19 cellular contexts compared by ENCODE assay signal in the genomic region with DNA sequence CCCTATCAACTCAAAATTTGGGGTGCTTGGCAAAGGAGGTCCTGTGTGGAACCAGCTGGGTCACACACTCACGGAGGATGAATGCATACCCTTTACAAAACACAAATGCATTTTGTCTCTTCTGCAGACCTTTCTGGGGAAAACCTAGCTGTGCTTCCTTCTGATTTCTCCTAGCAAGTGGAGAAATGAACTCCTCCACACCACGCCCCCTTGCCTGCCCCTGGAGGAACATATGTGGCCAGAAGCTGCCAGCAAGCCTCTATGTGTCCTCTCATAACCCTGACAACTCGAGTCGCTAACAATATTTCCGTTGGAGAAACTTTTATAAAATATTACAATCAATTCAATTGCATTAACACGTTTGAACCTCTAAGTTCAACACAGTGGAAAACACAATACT.
DNase-seq lines count a peak whose midpoint lies in the region; ATAC-seq and TF ChIP-seq lines count a peak whose summit lies in the region.
"Had no signal": no experiment of that assay in that cellular context is flagged by ENCODE, and none has a peak within 500 bp of the region (broad histone marks: within the 10 kb centered on the region; RNA-seq: fewer than 3 reads in every experiment).

No MANE protein-coding gene starts in this region.

- no peaks in the 10 kb centered on the region for H3K9me1 ChIP-seq in IMR-90 (ENCODE audit: insufficient read depth, low read length)

- H3K36me3 ChIP-seq in IMR-90 (ENCODE audit: control insufficient read depth, insufficient read depth, low read length) (no peaks in the 10 kb centered on the region), endodermal cell (ENCODE audit: control insufficient read depth, insufficient read depth, low read length) (no peaks in the 10 kb centered on the region), mammary epithelial cell (ENCODE audit: insufficient read depth, low read length) (no peaks in the 10 kb centered on the region), suprapubic skin (no peaks in the 10 kb centered on the region)

- no peaks in the 10 kb centered on the region for H4K20me1 ChIP-seq in IMR-90 (ENCODE audit: insufficient read depth, low read length)
- no peaks in the 10 kb centered on the region for H4K20me1 ChIP-seq in mammary epithelial cell (ENCODE audit: insufficient read depth, low read length)

- intact Hi-C loops in IMR-90 (cut with micrococcal nuclease) = no loop called here
- intact Hi-C loops in mammary epithelial cell (cut with micrococcal nuclease) = no loop called here

- H3K14ac ChIP-seq in IMR-90 (replicated peaks; ENCODE audit: low read depth, low read length) = no peak overlapping the region

- no peak for TF ChIP-seq CTCF in IMR-90 (conservative IDR thresholded peaks at IDR 0.05; ENCODE audit: low read depth, low read length)
- TF ChIP-seq CTCF in endodermal cell (conservative IDR thresholded peaks at IDR 0.05) = no peak
- no peak for TF ChIP-seq CTCF in mammary epithelial cell (conservative IDR thresholded peaks at IDR 0.05 in 1 of 2, IDR thresholded peaks at IDR 0.05 in 1 of 2; ENCODE audit: extremely low read depth in 1 of 2, insufficient read depth in 1 of 2, low read depth in 1 of 2, low read length in 2 of 2)
- no peak for TF ChIP-seq CTCF in suprapubic skin (IDR thresholded peaks at IDR 0.05)

- H3K27ac ChIP-seq in IMR-90 (ENCODE audit: insufficient read depth, low read length) (no peak overlapping the region), endodermal cell (ENCODE audit: low read depth, low read length) (no peak overlapping the region), mammary epithelial cell (ENCODE audit: insufficient read depth, low read depth, low read length) (no peak overlapping the region), suprapubic skin (no peak overlapping the region)
- H3K27ac ChIP-seq: RWPE1 had no signal

- no peaks in the 10 kb centered on the region for H3K4me1 ChIP-seq in IMR-90 (ENCODE audit: control insufficient read depth, insufficient read depth, low read length)
- H3K4me1 ChIP-seq in endodermal cell (ENCODE audit: control insufficient read depth, insufficient read depth, low read length) = no peaks in the 10 kb centered on the region
- no peaks in the 10 kb centered on the region for H3K4me1 ChIP-seq in mammary epithelial cell (ENCODE audit: insufficient read depth, low read length)
- no peaks in the 10 kb centered on the region for H3K4me1 ChIP-seq in suprapubic skin

- WGBS in IMR-90 (ENCODE audit: extremely low coverage in 2 of 2, insufficient read length in 1 of 2), 2 experiments = no CpG with 5 or more reads among the region's 6 CpGs
- WGBS in endodermal cell (ENCODE audit: insufficient coverage in 1 of 2, insufficient read length in 1 of 2), 2 experiments = 82 to 86% methylated on average over 4 to 6 of the region's 6 CpGs
- 35% methylated on average over 6 of the region's 6 CpGs for WGBS in mammary epithelial cell (ENCODE audit: low coverage, missing lambda C conversion rate)
- WGBS in suprapubic skin = 51% methylated on average over 6 of the region's 6 CpGs

- H3K27me3 ChIP-seq in IMR-90 (ENCODE audit: control insufficient read depth, insufficient read depth, low read length) (peaks cover 19% of the 10 kb centered on the region), endodermal cell (ENCODE audit: control insufficient read depth, insufficient read depth, low read length, poor library complexity, severe bottlenecking) (peaks cover 61% of the 10 kb centered on the region), mammary epithelial cell (ENCODE audit: insufficient read depth, low read length) (peaks cover 6% of the 10 kb centered on the region), suprapubic skin (peaks cover 53% of the 10 kb centered on the region)

- H4K91ac ChIP-seq in IMR-90 (ENCODE audit: insufficient read depth, low read depth, low read length) = no peak overlapping the region

- no peaks in the 10 kb centered on the region for H3K9me3 ChIP-seq in IMR-90 (ENCODE audit: control insufficient read depth, insufficient read depth, low read length)
- peaks cover 16% of the 10 kb centered on the region for H3K9me3 ChIP-seq in endodermal cell (ENCODE audit: control insufficient read depth, low read length)
- H3K9me3 ChIP-seq in mammary epithelial cell (replicated peaks; ENCODE audit: insufficient read depth, low read length) = no peaks in the 10 kb centered on the region
- H3K9me3 ChIP-seq in suprapubic skin = peaks cover 10% of the 10 kb centered on the region

- H3K36me3 Mint-ChIP-seq in endodermal cell (ENCODE audit: low read depth) = no peaks in the 10 kb centered on the region
- H3K36me3 Mint-ChIP-seq: CD14-positive monocyte, IgD-negative memory B cell had no signal

- H2AFZ ChIP-seq in IMR-90 (replicated peaks; ENCODE audit: low read length, poor library complexity) (peak overlapping the region; percentile 10), mammary epithelial cell (ENCODE audit: low read depth, low read length) (no peak overlapping the region)

- no peak overlapping the region for H4K5ac ChIP-seq in IMR-90 (ENCODE audit: low read depth, low read length)

- H3K27me3 Mint-ChIP-seq in endodermal cell (ENCODE audit: insufficient read depth) = peaks cover 63% of the 10 kb centered on the region

- CTCF ChIA-PET in IMR-90 (lab: Yijun Ruan, JAX) (interaction anchor here (0.6 kb wide), 1 partner anchor 11 kb away, joined by 5 read pairs; no protein-coding TSS in a partner anchor), mammary epithelial cell (lab: Charles Lee; ENCODE audit: low non-redundant PET) (no interaction called here)

- H2BK20ac ChIP-seq in IMR-90 (ENCODE audit: low read depth, low read length) = no peak overlapping the region

- H2BK15ac ChIP-seq in IMR-90 (ENCODE audit: low read depth, low read length) = no peak overlapping the region

- no peak overlapping the region for H2BK5ac ChIP-seq in IMR-90 (ENCODE audit: low read depth, low read length, poor library complexity, severe bottlenecking)

- no peak for TF ChIP-seq RAD21 in IMR-90 (IDR thresholded peaks at IDR 0.05; ENCODE audit: low read length)

- no peak for TF ChIP-seq POLR2A in IMR-90 (IDR thresholded peaks at IDR 0.05; ENCODE audit: low read depth, low read length)
- TF ChIP-seq POLR2A in suprapubic skin (IDR thresholded peaks at IDR 0.05) = no peak

- no peak overlapping the region for H2AK5ac ChIP-seq in IMR-90 (ENCODE audit: low read depth, low read length)

- POLR2A ChIA-PET in IMR-90 (lab: Charles Lee; ENCODE audit: unreplicated experiment) = no interaction called here

- H3K4me3 Mint-ChIP-seq in endodermal cell = no peak overlapping the region
- H3K4me3 Mint-ChIP-seq: CD14-positive monocyte had no signal

- ATAC-seq in IMR-90 (ENCODE audit: low read depth) = no peak
- ATAC-seq: GM12878, SK-N-SH treated with all-trans-retinoic acid at 6 μM for 48 hours had no signal

- no peak overlapping the region for H2AK9ac ChIP-seq in IMR-90 (replicated peaks; ENCODE audit: low read depth, low read length, poor library complexity)

- H3K9ac ChIP-seq in IMR-90 (ENCODE audit: low read depth, low read length) = no peak overlapping the region
- H3K9ac ChIP-seq in endodermal cell (ENCODE audit: extremely low read depth, low read length, poor library complexity, severe bottlenecking) = no peak overlapping the region
- H3K9ac ChIP-seq in mammary epithelial cell (ENCODE audit: insufficient read depth, low read length) = no peak overlapping the region

- TF ChIP-seq EP300 in suprapubic skin (IDR thresholded peaks at IDR 0.05) = no peak

- in situ Hi-C loops in IMR-90 (cut with MboI; ENCODE audit: low sequenced_read_pairs) = no loop called here
- in situ Hi-C loops in mammary epithelial cell (cut with MboI; ENCODE audit: low sequenced_read_pairs in 2 of 2) = no loop called here

- H3K23ac ChIP-seq in IMR-90 (ENCODE audit: low read depth, low read length) = no peak overlapping the region

- BruUV-seq in IMR-90 (replicated peaks; lab: Mats Ljungman, UMichigan) (no TSS peak), mammary epithelial cell (replicated peaks; lab: Mats Ljungman, UMichigan) (no TSS peak)

- H3K18ac ChIP-seq in IMR-90 (ENCODE audit: low read depth, low read length) = no peak overlapping the region

- no peak overlapping the region for H3K27ac Mint-ChIP-seq in endodermal cell
- H3K27ac Mint-ChIP-seq: CD14-positive monocyte, IgD-negative memory B cell had no signal

- DNase-seq in DMS 273 treated with DMSO at 0.1 percent for 48 hours (lab: John Stamatoyannopoulos, UW) = peak; percentile 100
- no peak for DNase-seq in IMR-90
- DNase-seq in endodermal cell = peak; percentile 43
- DNase-seq in retina = peak; percentile 30
- no peak for DNase-seq in mammary epithelial cell
- DNase-seq in suprapubic skin (ENCODE audit: low spot score in 2 of 2) = no peak
- DNase-seq in NCI-H1105 treated with DMSO at 0.1 percent for 48 hours (lab: John Stamatoyannopoulos, UW) = no peak
- DNase-seq: DND-41, HCEC 1CT, Karpas-422, NCI-H187 treated with DMSO at 0.1 percent for 48 hours, NCI-H446 treated with DMSO at 0.1 percent for 48 hours, NCI-H526 treated with DMSO at 0.1 percent for 48 hours, SHP77 treated with DMSO at 0.1 percent for 48 hours had no signal

- H2BK120ac ChIP-seq in IMR-90 (ENCODE audit: low read depth, low read length) = no peak overlapping the region

- no peak overlapping the region for H3K4me3 ChIP-seq in IMR-90 (ENCODE audit: insufficient read depth, low read depth, low read length)
- H3K4me3 ChIP-seq in endodermal cell (ENCODE audit: low read length) = no peak overlapping the region
- H3K4me3 ChIP-seq in mammary epithelial cell (replicated peaks in 1 of 3; ENCODE audit: insufficient read depth in 1 of 3, low read depth in 2 of 3, low read length in 3 of 3) = no peak overlapping the region
- no peak overlapping the region for H3K4me3 ChIP-seq in suprapubic skin
- H3K4me3 ChIP-seq: GM12878 had no signal

- no peaks in the 10 kb centered on the region for H3K79me2 ChIP-seq in mammary epithelial cell (ENCODE audit: insufficient read depth, low read length)

- peaks cover 12% of the 10 kb centered on the region for H3K9me3 Mint-ChIP-seq in endodermal cell

- H4K8ac ChIP-seq in IMR-90 (ENCODE audit: low read depth in 2 of 2, low read length in 2 of 2) = no peak overlapping the region

- peaks cover 17% of the 10 kb centered on the region for H3K4me1 Mint-ChIP-seq in endodermal cell
- H3K4me1 Mint-ChIP-seq: IgD-negative memory B cell had no signal

- no peaks in the 10 kb centered on the region for H3K79me1 ChIP-seq in IMR-90 (ENCODE audit: low read depth in 1 of 2, low read length in 2 of 2)

- dilution Hi-C loops in IMR-90 (cut with HindIII; ENCODE audit: low sequenced_read_pairs, unreplicated experiment) (no loop called here), mammary epithelial cell (cut with HindIII; ENCODE audit: low sequenced_read_pairs) (no loop called here)

- no peak overlapping the region for H3K4ac ChIP-seq in IMR-90 (ENCODE audit: low read depth, low read length)

- H3K4me2 ChIP-seq in IMR-90 (ENCODE audit: low read depth, low read length) = no peak overlapping the region
- H3K4me2 ChIP-seq in mammary epithelial cell (ENCODE audit: insufficient read depth, low read depth, low read length) = no peak overlapping the region

- no peak overlapping the region for H3K56ac ChIP-seq in IMR-90 (ENCODE audit: extremely low read depth, insufficient read depth, low read length)

TF ChIP-seq in IMR-90, 13 proteins besides CTCF, POLR2A, EP300 and RAD21 (continues in another document):
- no peak for TF ChIP-seq SMC3 (IDR thresholded peaks at IDR 0.05; ENCODE audit: low read depth, low read length)
- no peak for TF ChIP-seq MAZ (IDR thresholded peaks at IDR 0.05; ENCODE audit: borderline replicate concordance, low read depth, low read length)
- no peak for TF ChIP-seq RCOR1 (IDR thresholded peaks at IDR 0.05; ENCODE audit: insufficient replicate concordance, low read length)

Comparison
In these comparisons a context has a peak if more than half of its experiments do, and no peak if none do; other contexts are left out.
1. DNase-seq: peak in DMS 273 treated with DMSO at 0.1 percent for 48 hours (single experiment), endodermal cell (single experiment) and retina (single experiment); none in IMR-90 (single experiment), mammary epithelial cell (single experiment), suprapubic skin (0 of 2) and NCI-H1105 treated with DMSO at 0.1 percent for 48 hours (single experiment).